Comparison of ENCODE assay signal across 29 cellular contexts in genomic region chr22:40791241-40791640, GRCh38. TPM values are rescaled to one million over a fixed set of nuclear protein-coding genes. Genes with fewer than 3 reads are reported as not detected.
A peak's percentile ranks its signal among the peaks of the same experiment; 100 is the strongest.
DNase-seq lines count a peak whose midpoint lies in the region; ATAC-seq, FAIRE-seq and TF ChIP-seq lines count a peak whose summit lies in the region.
"Had no signal": no experiment of that assay in that cellular context is flagged by ENCODE, and none has a peak within 500 bp of the region (broad histone marks: within the 10 kb centered on the region; RNA-seq: fewer than 3 reads in every experiment).

No MANE protein-coding gene starts in this region.

- H3K27me3 ChIP-seq in A673 (replicated peaks; ENCODE audit: insufficient read depth, low read depth, low read length, poor library complexity), result no peaks in the 10 kb centered on the region
- H3K27me3 ChIP-seq: breast epithelium, gastroesophageal sphincter, MG63 had no signal

- DNase-seq in A673 (ENCODE audit: low spot score) (peak; percentile 95), HFF-Myc (ENCODE audit: extremely low read depth, low read depth) (peak; percentile 25), astrocyte of the hippocampus (ENCODE audit: low read depth, low spot score) (peak; percentile 60), foreskin melanocyte (peak; percentile 25), NCI-H69 (lab: John Stamatoyannopoulos, UW) (no peak), T-helper 9 cell (no peak), D721Med (ENCODE audit: insufficient read length, low spot score) (no peak)
- DNase-seq: 8988T; activated CD4-positive, alpha-beta T cell treated with anti-CD3 and anti-CD28 coated beads, Interleukin-2, amount 10 ng/mL, durations not matched to agents 24 days and 14 days; activated naive CD4-positive, alpha-beta T cell treated with Interleukin-2 at 50 U/mL for 16 hours; activated T-cell treated with anti-CD3 and anti-CD28 coated beads, Interleukin-2, amount 50 U/mL, for 4 hours; CD4-positive, CD25-positive, alpha-beta regulatory T cell; effector memory CD4-positive, alpha-beta T cell; hippocampal formation; immature natural killer cell; left colon; MG63; naive B cell; NCI-H1417; NCI-H345; NCI-H748 treated with DMSO at 0.1 percent for 48 hours; nucleus accumbens; OCI-M1; WERI-Rb-1 had no signal

- peak overlapping the region; percentile 67 for H3K27ac ChIP-seq in A673 (ENCODE audit: low read depth, low read length, poor library complexity, severe bottlenecking)
- H3K27ac ChIP-seq: breast epithelium, gastroesophageal sphincter, WERI-Rb-1 had no signal

- H3K4me1 ChIP-seq in A673 (ENCODE audit: insufficient read depth, low read length, poor library complexity, severe bottlenecking), result peaks cover 31% of the 10 kb centered on the region
- H3K4me1 ChIP-seq: breast epithelium, gastroesophageal sphincter had no signal

- CTCF ChIA-PET in A673 (lab: Charles Lee), result no interaction called here

- H3K9me3 ChIP-seq in A673 (ENCODE audit: low read depth, low read length, poor library complexity, severe bottlenecking), result no peaks in the 10 kb centered on the region
- H3K9me3 ChIP-seq: breast epithelium, gastroesophageal sphincter, MG63 had no signal

- no peak for ATAC-seq in GM21529 (IDR thresholded peaks at IDR 0.05; ENCODE audit: unreplicated experiment)
- ATAC-seq: gastroesophageal sphincter, left colon had no signal

- intact Hi-C loops in A673 (cut with micrococcal nuclease; ENCODE audit: unreplicated experiment), result no loop called here

- no TSS peak for BruUV-seq in A673 (replicated peaks; lab: Mats Ljungman, UMichigan)

- peaks cover 13% of the 10 kb centered on the region for H3K36me3 ChIP-seq in A673 (ENCODE audit: insufficient read depth, low read length, poor library complexity, severe bottlenecking)
- H3K36me3 ChIP-seq: breast epithelium had no signal

- POLR2A ChIA-PET in A673 (lab: Charles Lee; ENCODE audit: low non-redundant PET), result no interaction called here

- TF ChIP-seq CTCF in A673 (conservative IDR thresholded peaks at IDR 0.05; ENCODE audit: low read depth, low read length), result no peak
- no peak for TF ChIP-seq CTCF in HFF-Myc (IDR thresholded peaks at IDR 0.05; ENCODE audit: low read depth, low read length, missing control alignments)
- TF ChIP-seq CTCF in D721Med (IDR thresholded peaks at IDR 0.05; ENCODE audit: insufficient read depth, missing control alignments), result no peak

- H3K4me3 ChIP-seq in A673 (ENCODE audit: low read depth, low read length, poor library complexity, severe bottlenecking) (no peak overlapping the region), HFF-Myc (replicated peaks; ENCODE audit: low read depth, low read length) (no peak overlapping the region)
- H3K4me3 ChIP-seq: breast epithelium, gastroesophageal sphincter, MG63 had no signal

- no peak for FAIRE-seq in D721Med (lab: Jason Lieb, UNC)
- FAIRE-seq: colon, H1 had no signal

RNA-seq across cellular contexts. Expression of gene SLC25A17, which starts 27.9 kb away (rescaled TPM):
- 42.7 and 51.6 TPM in 2 replicates for total RNA-seq in A673 (2021)

Comparison
In these comparisons a context has a peak if more than half of its experiments do, and no peak if none do; other contexts are left out.
1. DNase-seq: peak in A673 (single experiment), HFF-Myc (single experiment), astrocyte of the hippocampus (single experiment) and foreskin melanocyte (single experiment); none in NCI-H69 (single experiment), T-helper 9 cell (single experiment) and D721Med (single experiment).